ENCODE assay signal across 8 cellular contexts in genomic region chr9:91360551-91361293, GRCh38. TPM values are rescaled to one million over a fixed set of nuclear protein-coding genes. Genes with fewer than 3 reads are reported as not detected.
DNase-seq lines count a peak whose midpoint lies in the region; ATAC-seq and TF ChIP-seq lines count a peak whose summit lies in the region.

No MANE protein-coding gene starts in this region.

- peak overlapping the region; percentile 92 for H3K4me2 ChIP-seq in neural progenitor cell

- H3K4me1 ChIP-seq in neural progenitor cell, result peaks cover 12% of the 10 kb centered on the region

- peaks cover 26% of the 10 kb centered on the region for H3K36me3 Mint-ChIP-seq in T-helper 1 cell treated with Interleukin-12 subunit alpha and Interleukin-12 subunit beta and Interleukin-4 antibody, amounts not matched to agents 30 μg/mL and 1 μg/mL, for 36 hours (ENCODE audit: low read depth)
- H3K36me3 Mint-ChIP-seq in neural progenitor cell, result peaks cover 6% of the 10 kb centered on the region

- H3K36me3 ChIP-seq in neural progenitor cell, result no peaks in the 10 kb centered on the region

- POLR2A ChIA-PET in RWPE1 (lab: Yijun Ruan, JAX; ENCODE audit: low non-redundant PET), result interaction anchor here (0.6 to 1.0 kb wide), 2 partner anchors 47 to 64 kb away, joined by 3 to 4 read pairs; no protein-coding TSS in a partner anchor

- DNase-seq in T-helper 1 cell (no peak), RWPE1 (ENCODE audit: low spot score) (no peak), neural progenitor cell (ENCODE audit: low spot score) (peak; percentile 56), SKM-1 treated with dmso at 0.1 percent for 144 hours (lab: John Stamatoyannopoulos, UW; ENCODE audit: unreplicated experiment) (no peak), NCI-H345 (lab: John Stamatoyannopoulos, UW) (no peak)

- peaks cover 57% of the 10 kb centered on the region for H3K79me2 ChIP-seq in neural progenitor cell (ENCODE audit: low read depth)

- peaks cover 47% of the 10 kb centered on the region for H3K4me1 Mint-ChIP-seq in T-helper 1 cell treated with Interleukin-12 subunit alpha and Interleukin-12 subunit beta and Interleukin-4 antibody, amounts not matched to agents 30 μg/mL and 1 μg/mL, for 36 hours (ENCODE audit: low read depth)
- H3K4me1 Mint-ChIP-seq in neural progenitor cell, result peaks cover 21% of the 10 kb centered on the region

- peaks cover 9% of the 10 kb centered on the region for H3F3A ChIP-seq in neural progenitor cell (ENCODE audit: low read depth)

- H3K27me3 Mint-ChIP-seq in T-helper 1 cell treated with Interleukin-12 subunit alpha and Interleukin-12 subunit beta and Interleukin-4 antibody, amounts not matched to agents 30 μg/mL and 1 μg/mL, for 36 hours (ENCODE audit: low read depth), result no peaks in the 10 kb centered on the region
- H3K27me3 Mint-ChIP-seq in neural progenitor cell (ENCODE audit: insufficient read depth, low read depth), result peaks cover 2% of the 10 kb centered on the region

- H3K4me3 Mint-ChIP-seq in T-helper 1 cell treated with Interleukin-12 subunit alpha and Interleukin-12 subunit beta and Interleukin-4 antibody, amounts not matched to agents 30 μg/mL and 1 μg/mL, for 36 hours, result peak overlapping the region; percentile 96
- peak overlapping the region; percentile 100 for H3K4me3 Mint-ChIP-seq in neural progenitor cell

- H2AFZ ChIP-seq in neural progenitor cell (replicated peaks), result peak overlapping the region; percentile 100

- peak overlapping the region; percentile 89 for H3K27ac Mint-ChIP-seq in T-helper 1 cell treated with Interleukin-12 subunit alpha and Interleukin-12 subunit beta and Interleukin-4 antibody, amounts not matched to agents 30 μg/mL and 1 μg/mL, for 36 hours
- peak overlapping the region; percentile 96 for H3K27ac Mint-ChIP-seq in neural progenitor cell

- H3K27me3 ChIP-seq in neural progenitor cell, result no peaks in the 10 kb centered on the region

- CTCF ChIA-PET in RWPE1 (lab: Yijun Ruan, JAX), result interaction anchor here (0.6 to 1.0 kb wide), 5 partner anchors 28 to 446 kb away, joined by 3 to 6 read pairs (median 3); no protein-coding TSS in a partner anchor

- TF ChIP-seq CTCF in RWPE1 (conservative IDR thresholded peaks at IDR 0.05; ENCODE audit: low read depth), result no peak
- no peak for TF ChIP-seq CTCF in neural progenitor cell (IDR thresholded peaks at IDR 0.05)

- ATAC-seq in esophagus mucosa (peak; percentile 8), HG02642 (IDR thresholded peaks at IDR 0.05; ENCODE audit: poor library complexity, unreplicated experiment) (no peak)

- peak overlapping the region; percentile 99 for H3K4me3 ChIP-seq in neural progenitor cell

- peak overlapping the region; percentile 83 for H3K9ac ChIP-seq in neural progenitor cell

- peaks cover 14% of the 10 kb centered on the region for H4K20me1 ChIP-seq in neural progenitor cell (ENCODE audit: low read depth)

- H3K27ac ChIP-seq in RWPE1 (peak overlapping the region; percentile 77), neural progenitor cell (no peak overlapping the region)

- peaks cover 7% of the 10 kb centered on the region for H3K9me3 Mint-ChIP-seq in T-helper 1 cell treated with Interleukin-12 subunit alpha and Interleukin-12 subunit beta and Interleukin-4 antibody, amounts not matched to agents 30 μg/mL and 1 μg/mL, for 36 hours
- H3K9me3 Mint-ChIP-seq in neural progenitor cell, result peaks cover 7% of the 10 kb centered on the region

- no peaks in the 10 kb centered on the region for H3K9me3 ChIP-seq in neural progenitor cell (ENCODE audit: low read depth)

RNA-seq across cellular contexts. Expression of gene AUH, which starts 1.0 kb away (rescaled TPM):
- total RNA-seq in esophagus mucosa (10.4 TPM), neural progenitor cell (ENCODE audit: low replicate concordance) (17.3 and 22.8 TPM in 2 replicates)
